ENCODE assay signal across 1 cellular context in the genomic region with DNA sequence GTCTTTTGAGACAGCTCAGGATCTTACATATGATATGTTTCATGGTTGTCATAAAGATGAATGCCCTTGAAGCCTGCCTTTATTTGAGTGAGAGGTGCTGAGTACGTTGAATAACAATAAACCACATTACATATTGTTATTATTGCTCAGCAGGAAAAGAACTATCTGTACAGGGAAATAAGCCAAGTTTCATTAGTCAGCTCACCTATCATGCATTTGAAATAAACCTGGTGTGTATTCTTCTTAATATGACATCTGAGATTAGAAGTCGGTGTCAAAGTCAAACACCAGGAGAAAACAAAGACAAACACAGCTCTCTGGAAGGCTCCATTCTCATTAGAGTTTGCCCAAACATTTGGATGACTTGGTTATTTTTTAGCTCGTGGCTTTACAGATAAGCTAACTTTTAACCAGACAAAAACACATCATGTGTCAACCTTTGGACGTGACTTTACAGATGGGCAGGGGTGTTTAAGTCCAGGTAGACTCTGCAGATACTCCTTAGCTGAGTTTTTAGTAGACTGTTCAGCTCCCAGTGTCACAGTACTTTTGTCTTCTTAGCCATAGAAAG.
TF ChIP-seq lines count a peak whose summit lies in the region.

No MANE protein-coding gene starts in this region.

TF ChIP-seq in HepG2, 621 proteins besides CTCF, POLR2A, EP300 and RAD21 (continues in another document):
- TF ChIP-seq, protein P1, sequence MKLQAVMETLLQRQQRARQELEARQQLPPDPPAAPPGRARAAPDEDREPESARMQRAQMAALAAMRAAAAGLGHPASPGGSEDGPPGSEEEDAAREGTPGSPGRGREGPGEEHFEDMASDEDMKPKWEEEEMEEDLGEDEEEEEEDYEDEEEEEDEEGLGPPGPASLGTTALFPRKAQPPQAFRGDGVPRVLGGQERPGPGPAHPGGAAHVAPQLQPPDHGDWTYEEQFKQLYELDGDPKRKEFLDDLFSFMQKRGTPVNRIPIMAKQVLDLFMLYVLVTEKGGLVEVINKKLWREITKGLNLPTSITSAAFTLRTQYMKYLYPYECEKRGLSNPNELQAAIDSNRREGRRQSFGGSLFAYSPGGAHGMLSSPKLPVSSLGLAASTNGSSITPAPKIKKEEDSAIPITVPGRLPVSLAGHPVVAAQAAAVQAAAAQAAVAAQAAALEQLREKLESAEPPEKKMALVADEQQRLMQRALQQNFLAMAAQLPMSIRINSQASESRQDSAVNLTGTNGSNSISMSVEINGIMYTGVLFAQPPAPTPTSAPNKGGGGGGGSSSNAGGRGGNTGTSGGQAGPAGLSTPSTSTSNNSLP (IDR thresholded peaks at IDR 0.05; ENCODE audit: low read depth, low read length), result no peak
- no peak for TF ChIP-seq SRSF4 (IDR thresholded peaks at IDR 0.05; ENCODE audit: low read depth, low read length, poor library complexity, severe bottlenecking)
- no peak for TF ChIP-seq ZNF709 (CRISPR knock-in tag; IDR thresholded peaks at IDR 0.05)
- 0 out of 2 replicates have a peak, but pooled peaks have one; percentile 13 for TF ChIP-seq TSC22D2 (CRISPR knock-in tag; IDR thresholded peaks at IDR 0.05; ENCODE audit: borderline replicate concordance)
- peak; percentile 53; the same call in 1 of the 2 replicates for TF ChIP-seq SOX13 (IDR thresholded peaks at IDR 0.05)
- TF ChIP-seq SOX13 (CRISPR knock-in tag; conservative IDR thresholded peaks at IDR 0.05 in 1 of 2, IDR thresholded peaks at IDR 0.05 in 1 of 2), result peak in 1 of 2 experiments; percentile 84; a peak in 2 of 4 replicates
- no peak for TF ChIP-seq SSRP1 (CRISPR knock-in tag; IDR thresholded peaks at IDR 0.05)
- no peak for TF ChIP-seq ZNF749 (CRISPR knock-in tag; IDR thresholded peaks at IDR 0.05; ENCODE audit: borderline replicate concordance)
- no peak for TF ChIP-seq ZFP82 (CRISPR knock-in tag; IDR thresholded peaks at IDR 0.05; ENCODE audit: borderline replicate concordance)
- peak; percentile 78 for TF ChIP-seq ISL2 (CRISPR knock-in tag; IDR thresholded peaks at IDR 0.05)
- TF ChIP-seq, protein P2, sequence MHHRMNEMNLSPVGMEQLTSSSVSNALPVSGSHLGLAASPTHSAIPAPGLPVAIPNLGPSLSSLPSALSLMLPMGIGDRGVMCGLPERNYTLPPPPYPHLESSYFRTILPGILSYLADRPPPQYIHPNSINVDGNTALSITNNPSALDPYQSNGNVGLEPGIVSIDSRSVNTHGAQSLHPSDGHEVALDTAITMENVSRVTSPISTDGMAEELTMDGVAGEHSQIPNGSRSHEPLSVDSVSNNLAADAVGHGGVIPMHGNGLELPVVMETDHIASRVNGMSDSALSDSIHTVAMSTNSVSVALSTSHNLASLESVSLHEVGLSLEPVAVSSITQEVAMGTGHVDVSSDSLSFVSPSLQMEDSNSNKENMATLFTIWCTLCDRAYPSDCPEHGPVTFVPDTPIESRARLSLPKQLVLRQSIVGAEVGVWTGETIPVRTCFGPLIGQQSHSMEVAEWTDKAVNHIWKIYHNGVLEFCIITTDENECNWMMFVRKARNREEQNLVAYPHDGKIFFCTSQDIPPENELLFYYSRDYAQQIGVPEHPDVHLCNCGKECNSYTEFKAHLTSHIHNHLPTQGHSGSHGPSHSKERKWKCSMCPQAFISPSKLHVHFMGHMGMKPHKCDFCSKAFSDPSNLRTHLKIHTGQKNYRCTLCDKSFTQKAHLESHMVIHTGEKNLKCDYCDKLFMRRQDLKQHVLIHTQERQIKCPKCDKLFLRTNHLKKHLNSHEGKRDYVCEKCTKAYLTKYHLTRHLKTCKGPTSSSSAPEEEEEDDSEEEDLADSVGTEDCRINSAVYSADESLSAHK (CRISPR knock-in tag; IDR thresholded peaks at IDR 0.05; ENCODE audit: borderline replicate concordance), result no peak
- TF ChIP-seq, protein P3, sequence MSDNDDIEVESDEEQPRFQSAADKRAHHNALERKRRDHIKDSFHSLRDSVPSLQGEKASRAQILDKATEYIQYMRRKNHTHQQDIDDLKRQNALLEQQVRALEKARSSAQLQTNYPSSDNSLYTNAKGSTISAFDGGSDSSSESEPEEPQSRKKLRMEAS (IDR thresholded peaks at IDR 0.05), result 0 out of 2 replicates have a peak, but pooled peaks have one; percentile 36
- TF ChIP-seq MED1 (CRISPR knock-in tag; IDR thresholded peaks at IDR 0.05), result peak; percentile 86
- peak; percentile 76 for TF ChIP-seq ZEB1 (IDR thresholded peaks at IDR 0.05; ENCODE audit: insufficient replicate concordance, low read depth)
- no peak for TF ChIP-seq ZNF260 (CRISPR knock-in tag; IDR thresholded peaks at IDR 0.05; ENCODE audit: borderline replicate concordance, low read depth)
- TF ChIP-seq ZFP41 (CRISPR knock-in tag; IDR thresholded peaks at IDR 0.05; ENCODE audit: borderline replicate concordance), result no peak
- TF ChIP-seq MEIS2 (CRISPR knock-in tag; IDR thresholded peaks at IDR 0.05), result 0 out of 2 replicates have a peak, but pooled peaks have one; percentile 59
- no peak for TF ChIP-seq ZNF678 (CRISPR knock-in tag; IDR thresholded peaks at IDR 0.05)
- TF ChIP-seq HDAC1 (CRISPR knock-in tag; IDR thresholded peaks at IDR 0.05), result peak; percentile 59
- TF ChIP-seq, protein P4, sequence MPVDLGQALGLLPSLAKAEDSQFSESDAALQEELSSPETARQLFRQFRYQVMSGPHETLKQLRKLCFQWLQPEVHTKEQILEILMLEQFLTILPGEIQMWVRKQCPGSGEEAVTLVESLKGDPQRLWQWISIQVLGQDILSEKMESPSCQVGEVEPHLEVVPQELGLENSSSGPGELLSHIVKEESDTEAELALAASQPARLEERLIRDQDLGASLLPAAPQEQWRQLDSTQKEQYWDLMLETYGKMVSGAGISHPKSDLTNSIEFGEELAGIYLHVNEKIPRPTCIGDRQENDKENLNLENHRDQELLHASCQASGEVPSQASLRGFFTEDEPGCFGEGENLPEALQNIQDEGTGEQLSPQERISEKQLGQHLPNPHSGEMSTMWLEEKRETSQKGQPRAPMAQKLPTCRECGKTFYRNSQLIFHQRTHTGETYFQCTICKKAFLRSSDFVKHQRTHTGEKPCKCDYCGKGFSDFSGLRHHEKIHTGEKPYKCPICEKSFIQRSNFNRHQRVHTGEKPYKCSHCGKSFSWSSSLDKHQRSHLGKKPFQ (CRISPR knock-in tag; IDR thresholded peaks at IDR 0.05; ENCODE audit: insufficient replicate concordance), result no peak
- TF ChIP-seq FOXJ3 (CRISPR knock-in tag; IDR thresholded peaks at IDR 0.05; ENCODE audit: borderline replicate concordance), result peak; percentile 57; the same call in 1 of the 2 replicates
- TF ChIP-seq, protein P5, sequence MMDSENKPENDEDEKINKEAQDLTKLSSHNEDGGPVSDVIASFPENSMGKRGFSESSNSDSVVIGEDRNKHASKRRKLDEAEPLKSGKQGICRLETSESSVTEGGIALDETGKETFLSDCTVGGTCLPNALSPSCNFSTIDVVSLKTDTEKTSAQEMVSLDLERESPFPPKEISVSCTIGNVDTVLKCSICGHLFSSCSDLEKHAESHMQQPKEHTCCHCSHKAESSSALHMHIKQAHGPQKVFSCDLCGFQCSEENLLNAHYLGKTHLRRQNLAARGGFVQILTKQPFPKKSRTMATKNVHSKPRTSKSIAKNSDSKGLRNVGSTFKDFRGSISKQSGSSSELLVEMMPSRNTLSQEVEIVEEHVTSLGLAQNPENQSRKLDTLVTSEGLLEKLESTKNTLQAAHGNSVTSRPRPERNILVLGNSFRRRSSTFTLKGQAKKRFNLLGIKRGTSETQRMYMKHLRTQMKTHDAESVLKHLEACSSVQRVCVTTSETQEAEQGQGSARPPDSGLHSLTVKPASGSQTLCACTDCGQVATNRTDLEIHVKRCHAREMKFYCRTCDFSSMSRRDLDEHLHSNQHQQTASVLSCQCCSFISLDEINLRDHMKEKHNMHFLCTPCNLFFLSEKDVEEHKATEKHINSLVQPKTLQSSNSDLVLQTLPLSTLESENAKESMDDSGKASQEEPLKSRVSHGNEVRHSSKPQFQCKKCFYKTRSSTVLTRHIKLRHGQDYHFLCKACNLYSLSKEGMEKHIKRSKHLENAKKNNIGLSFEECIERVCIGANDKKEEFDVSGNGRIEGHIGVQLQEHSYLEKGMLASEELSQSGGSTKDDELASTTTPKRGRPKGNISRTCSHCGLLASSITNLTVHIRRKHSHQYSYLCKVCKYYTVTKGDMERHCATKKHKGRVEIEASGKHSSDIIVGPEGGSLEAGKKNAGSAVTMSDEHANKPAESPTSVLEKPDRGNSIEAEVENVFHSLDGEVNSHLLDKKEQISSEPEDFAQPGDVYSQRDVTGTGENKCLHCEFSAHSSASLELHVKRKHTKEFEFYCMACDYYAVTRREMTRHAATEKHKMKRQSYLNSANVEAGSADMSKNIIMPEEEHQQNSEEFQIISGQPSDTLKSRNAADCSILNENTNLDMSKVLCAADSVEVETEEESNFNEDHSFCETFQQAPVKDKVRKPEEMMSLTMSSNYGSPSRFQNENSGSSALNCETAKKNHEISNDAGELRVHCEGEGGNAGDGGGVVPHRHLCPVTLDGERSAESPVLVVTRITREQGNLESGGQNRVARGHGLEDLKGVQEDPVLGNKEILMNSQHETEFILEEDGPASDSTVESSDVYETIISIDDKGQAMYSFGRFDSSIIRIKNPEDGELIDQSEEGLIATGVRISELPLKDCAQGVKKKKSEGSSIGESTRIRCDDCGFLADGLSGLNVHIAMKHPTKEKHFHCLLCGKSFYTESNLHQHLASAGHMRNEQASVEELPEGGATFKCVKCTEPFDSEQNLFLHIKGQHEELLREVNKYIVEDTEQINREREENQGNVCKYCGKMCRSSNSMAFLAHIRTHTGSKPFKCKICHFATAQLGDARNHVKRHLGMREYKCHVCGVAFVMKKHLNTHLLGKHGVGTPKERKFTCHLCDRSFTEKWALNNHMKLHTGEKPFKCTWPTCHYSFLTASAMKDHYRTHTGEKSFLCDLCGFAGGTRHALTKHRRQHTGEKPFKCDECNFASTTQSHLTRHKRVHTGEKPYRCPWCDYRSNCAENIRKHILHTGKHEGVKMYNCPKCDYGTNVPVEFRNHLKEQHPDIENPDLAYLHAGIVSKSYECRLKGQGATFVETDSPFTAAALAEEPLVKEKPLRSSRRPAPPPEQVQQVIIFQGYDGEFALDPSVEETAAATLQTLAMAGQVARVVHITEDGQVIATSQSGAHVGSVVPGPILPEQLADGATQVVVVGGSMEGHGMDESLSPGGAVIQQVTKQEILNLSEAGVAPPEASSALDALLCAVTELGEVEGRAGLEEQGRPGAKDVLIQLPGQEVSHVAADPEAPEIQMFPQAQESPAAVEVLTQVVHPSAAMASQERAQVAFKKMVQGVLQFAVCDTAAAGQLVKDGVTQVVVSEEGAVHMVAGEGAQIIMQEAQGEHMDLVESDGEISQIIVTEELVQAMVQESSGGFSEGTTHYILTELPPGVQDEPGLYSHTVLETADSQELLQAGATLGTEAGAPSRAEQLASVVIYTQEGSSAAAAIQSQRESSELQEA (CRISPR knock-in tag; IDR thresholded peaks at IDR 0.05; ENCODE audit: not compliant biosample characterization), result no peak
- TF ChIP-seq, protein P6, sequence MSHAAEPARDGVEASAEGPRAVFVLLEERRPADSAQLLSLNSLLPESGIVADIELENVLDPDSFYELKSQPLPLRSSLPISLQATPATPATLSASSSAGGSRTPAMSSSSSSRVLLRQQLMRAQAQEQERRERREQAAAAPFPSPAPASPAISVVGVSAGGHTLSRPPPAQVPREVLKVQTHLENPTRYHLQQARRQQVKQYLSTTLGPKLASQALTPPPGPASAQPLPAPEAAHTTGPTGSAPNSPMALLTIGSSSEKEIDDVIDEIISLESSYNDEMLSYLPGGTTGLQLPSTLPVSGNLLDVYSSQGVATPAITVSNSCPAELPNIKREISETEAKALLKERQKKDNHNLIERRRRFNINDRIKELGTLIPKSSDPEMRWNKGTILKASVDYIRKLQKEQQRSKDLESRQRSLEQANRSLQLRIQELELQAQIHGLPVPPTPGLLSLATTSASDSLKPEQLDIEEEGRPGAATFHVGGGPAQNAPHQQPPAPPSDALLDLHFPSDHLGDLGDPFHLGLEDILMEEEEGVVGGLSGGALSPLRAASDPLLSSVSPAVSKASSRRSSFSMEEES (CRISPR knock-in tag; IDR thresholded peaks at IDR 0.05), result peak; percentile 69; the same call in 1 of the 2 replicates
- TF ChIP-seq CCAR2 (optimal IDR thresholded peaks at IDR 0.05; ENCODE audit: low read depth, low read length), result no peak
- no peak for TF ChIP-seq BORCS8-MEF2B (CRISPR knock-in tag; IDR thresholded peaks at IDR 0.05)
- TF ChIP-seq GFI1 (CRISPR knock-in tag; IDR thresholded peaks at IDR 0.05; ENCODE audit: borderline replicate concordance), result peak; percentile 46; the same call in 1 of the 2 replicates
- TF ChIP-seq ZSCAN29 (CRISPR knock-in tag; conservative IDR thresholded peaks at IDR 0.05), result 0 out of 2 replicates have a peak, but pooled peaks have one; percentile 23
- no peak for TF ChIP-seq ZNF790 (CRISPR knock-in tag; IDR thresholded peaks at IDR 0.05; ENCODE audit: borderline replicate concordance)
- TF ChIP-seq ZNF746 (CRISPR knock-in tag; IDR thresholded peaks at IDR 0.05), result no peak
- TF ChIP-seq NFYB (CRISPR knock-in tag; IDR thresholded peaks at IDR 0.05), result no peak
- no peak for TF ChIP-seq SRF (IDR thresholded peaks at IDR 0.05; ENCODE audit: low read depth, low read length)
- no peak for TF ChIP-seq SPEN (CRISPR knock-in tag; IDR thresholded peaks at IDR 0.05; ENCODE audit: low read depth)
- TF ChIP-seq, protein P7, sequence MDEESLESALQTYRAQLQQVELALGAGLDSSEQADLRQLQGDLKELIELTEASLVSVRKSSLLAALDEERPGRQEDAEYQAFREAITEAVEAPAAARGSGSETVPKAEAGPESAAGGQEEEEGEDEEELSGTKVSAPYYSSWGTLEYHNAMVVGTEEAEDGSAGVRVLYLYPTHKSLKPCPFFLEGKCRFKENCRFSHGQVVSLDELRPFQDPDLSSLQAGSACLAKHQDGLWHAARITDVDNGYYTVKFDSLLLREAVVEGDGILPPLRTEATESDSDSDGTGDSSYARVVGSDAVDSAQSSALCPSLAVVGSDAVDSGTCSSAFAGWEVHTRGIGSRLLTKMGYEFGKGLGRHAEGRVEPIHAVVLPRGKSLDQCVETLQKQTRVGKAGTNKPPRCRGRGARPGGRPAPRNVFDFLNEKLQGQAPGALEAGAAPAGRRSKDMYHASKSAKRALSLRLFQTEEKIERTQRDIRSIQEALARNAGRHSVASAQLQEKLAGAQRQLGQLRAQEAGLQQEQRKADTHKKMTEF (CRISPR knock-in tag; IDR thresholded peaks at IDR 0.05), result peak; percentile 52; the same call in 1 of the 2 replicates
- TF ChIP-seq ZBTB7A (CRISPR knock-in tag; IDR thresholded peaks at IDR 0.05), result no peak
- peak; percentile 65 for TF ChIP-seq POLR2AphosphoS5 (IDR thresholded peaks at IDR 0.05; ENCODE audit: low read depth, low read length)
- 0 out of 2 replicates have a peak, but pooled peaks have one; percentile 3 for TF ChIP-seq STAG1 (CRISPR knock-in tag; IDR thresholded peaks at IDR 0.05)
- no peak for TF ChIP-seq NFKBIZ (CRISPR knock-in tag; IDR thresholded peaks at IDR 0.05)
- peak; percentile 9; the same call in 1 of the 2 replicates for TF ChIP-seq ZNF558 (CRISPR knock-in tag; IDR thresholded peaks at IDR 0.05; ENCODE audit: borderline replicate concordance)
- TF ChIP-seq, protein P8, sequence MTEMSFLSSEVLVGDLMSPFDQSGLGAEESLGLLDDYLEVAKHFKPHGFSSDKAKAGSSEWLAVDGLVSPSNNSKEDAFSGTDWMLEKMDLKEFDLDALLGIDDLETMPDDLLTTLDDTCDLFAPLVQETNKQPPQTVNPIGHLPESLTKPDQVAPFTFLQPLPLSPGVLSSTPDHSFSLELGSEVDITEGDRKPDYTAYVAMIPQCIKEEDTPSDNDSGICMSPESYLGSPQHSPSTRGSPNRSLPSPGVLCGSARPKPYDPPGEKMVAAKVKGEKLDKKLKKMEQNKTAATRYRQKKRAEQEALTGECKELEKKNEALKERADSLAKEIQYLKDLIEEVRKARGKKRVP (CRISPR knock-in tag; IDR thresholded peaks at IDR 0.05), result peak in 1 of 2 experiments; percentile 49; a peak in 1 of 4 replicates
- no peak for TF ChIP-seq ZNF766 (CRISPR knock-in tag; IDR thresholded peaks at IDR 0.05; ENCODE audit: borderline replicate concordance)
- TF ChIP-seq ZNF564 (CRISPR knock-in tag; IDR thresholded peaks at IDR 0.05), result 0 out of 2 replicates have a peak, but pooled peaks have one; percentile 2
